Comparison of ENCODE assay signal across 13 cellular contexts in genomic region chr9:130110166-130110565, GRCh38. TPM values are rescaled to one million over a fixed set of nuclear protein-coding genes. Genes with fewer than 3 reads are reported as not detected.
A peak's percentile ranks its signal among the peaks of the same experiment; 100 is the strongest.
DNase-seq lines count a peak whose midpoint lies in the region; ATAC-seq and TF ChIP-seq lines count a peak whose summit lies in the region.
"Had no signal": no experiment of that assay in that cellular context is flagged by ENCODE, and none has a peak within 500 bp of the region (broad histone marks: within the 10 kb centered on the region; RNA-seq: fewer than 3 reads in every experiment).

No MANE protein-coding gene starts in this region.

- H3K9me3 Mint-ChIP-seq in immature natural killer cell: no peaks in the 10 kb centered on the region

- POLR2A ChIA-PET in A673 (lab: Charles Lee; ENCODE audit: low non-redundant PET): interaction anchor here (0.5 kb wide), 1 partner anchor 1090 kb away, joined by 9 read pairs; no protein-coding TSS in a partner anchor
- POLR2A ChIA-PET in HEK293T (lab: Yijun Ruan, JAX): no interaction called here

- BruUV-seq in A673 (replicated peaks; lab: Mats Ljungman, UMichigan): no TSS peak

- H3K36me3 Mint-ChIP-seq in immature natural killer cell: peaks cover 10 to 40% (median 23%) of the 10 kb centered on the region in 3 donors

- intact Hi-C loops in A673 (cut with micrococcal nuclease; ENCODE audit: unreplicated experiment): no loop called here

- no peaks in the 10 kb centered on the region for H3K27me3 ChIP-seq in A673 (replicated peaks; ENCODE audit: insufficient read depth, low read depth, low read length, poor library complexity)
- no peaks in the 10 kb centered on the region for H3K27me3 ChIP-seq in DND-41 (ENCODE audit: insufficient read depth, low read length, poor library complexity)
- no peaks in the 10 kb centered on the region for H3K27me3 ChIP-seq in WERI-Rb-1 (ENCODE audit: insufficient read depth, low read depth, severe bottlenecking)
- H3K27me3 ChIP-seq: pancreas, tibial artery had no signal

- peaks cover 0 to 2% (median 0%) of the 10 kb centered on the region in 3 donors for H3K27me3 Mint-ChIP-seq in immature natural killer cell (ENCODE audit: low read depth in 3 of 3)

- H3K4me2 ChIP-seq in DND-41 (ENCODE audit: insufficient read depth, low read length): no peak overlapping the region

- no peaks in the 10 kb centered on the region for H3K9me3 ChIP-seq in A673 (ENCODE audit: low read depth, low read length, poor library complexity, severe bottlenecking)
- no peaks in the 10 kb centered on the region for H3K9me3 ChIP-seq in DND-41 (ENCODE audit: insufficient read depth, low read length, severe bottlenecking)
- H3K9me3 ChIP-seq in WERI-Rb-1 (ENCODE audit: severe bottlenecking): no peaks in the 10 kb centered on the region
- H3K9me3 ChIP-seq: pancreas, tibial artery had no signal

- DNase-seq in A673 (ENCODE audit: low spot score) (no peak), DND-41 (no peak), WERI-Rb-1 (peak; percentile 54), immature natural killer cell (no peak), HEK293T (ENCODE audit: extremely low spot score) (no peak), HPDE6-E6E7 (ENCODE audit: extremely low spot score) (no peak)
- DNase-seq: pancreas, RPMI8226, tibial artery had no signal

- H3K4me1 Mint-ChIP-seq in immature natural killer cell: peaks cover 57 to 58% of the 10 kb centered on the region in 2 donors

- CTCF ChIA-PET in A673 (lab: Charles Lee) (interaction anchor here (1.2 kb wide), 1 partner anchor 126 kb away, joined by 3 read pairs; no protein-coding TSS in a partner anchor), HEK293T (lab: Yijun Ruan, JAX) (no interaction called here)

- H3K27ac ChIP-seq in A673 (ENCODE audit: low read depth, low read length, poor library complexity, severe bottlenecking) (no peak overlapping the region), DND-41 (ENCODE audit: low read length) (no peak overlapping the region), WERI-Rb-1 (peak overlapping the region; percentile 35; the same call in 1 of the 2 replicates)
- H3K27ac ChIP-seq: GM23248, pancreas, tibial artery, VCaP had no signal

- H4K20me1 ChIP-seq in DND-41 (ENCODE audit: insufficient read depth, low read length): peaks cover 5% of the 10 kb centered on the region; the same call in 1 of the 2 replicates

- no peak overlapping the region for H3K4me3 Mint-ChIP-seq in immature natural killer cell

- H3K4me3 ChIP-seq in A673 (ENCODE audit: low read depth, low read length, poor library complexity, severe bottlenecking) (no peak overlapping the region), DND-41 (ENCODE audit: low read depth in 1 of 2, low read length in 2 of 2) (no peak overlapping the region), WERI-Rb-1 (ENCODE audit: low read depth, low read length) (no peak overlapping the region)
- H3K4me3 ChIP-seq: GM23248, pancreas, tibial artery had no signal

- H3K4me1 ChIP-seq in A673 (ENCODE audit: insufficient read depth, low read length, poor library complexity, severe bottlenecking): no peaks in the 10 kb centered on the region
- H3K4me1 ChIP-seq in DND-41 (ENCODE audit: insufficient read depth, low read length): no peaks in the 10 kb centered on the region
- H3K4me1 ChIP-seq: pancreas, tibial artery had no signal

- H3K9ac ChIP-seq in DND-41 (ENCODE audit: low read depth, low read length): no peak overlapping the region
- H3K9ac ChIP-seq: GM23248 had no signal

- no peak overlapping the region for H2AFZ ChIP-seq in DND-41 (ENCODE audit: low read depth, low read length)
- H2AFZ ChIP-seq: GM23248 had no signal

- H3K27ac Mint-ChIP-seq in immature natural killer cell: peak overlapping the region in 5 of 6 donors; percentile 33 to 78 (median 48)

- no peak for ATAC-seq in DND-41 (ENCODE audit: insufficient read depth, low read depth)
- ATAC-seq in HG03432 (IDR thresholded peaks at IDR 0.05; ENCODE audit: unreplicated experiment): no peak
- no peak for ATAC-seq in HG03280 (IDR thresholded peaks at IDR 0.05; ENCODE audit: unreplicated experiment)
- ATAC-seq: pancreas had no signal

- H3K36me3 ChIP-seq in A673 (ENCODE audit: insufficient read depth, low read length, poor library complexity, severe bottlenecking) (peaks cover 19% of the 10 kb centered on the region), DND-41 (ENCODE audit: insufficient read depth, low read length) (peaks cover 45% of the 10 kb centered on the region), WERI-Rb-1 (peaks cover 30% of the 10 kb centered on the region)

- no peaks in the 10 kb centered on the region for H3K79me2 ChIP-seq in DND-41 (ENCODE audit: insufficient read depth, low read length)

- TF ChIP-seq CTCF in A673 (conservative IDR thresholded peaks at IDR 0.05; ENCODE audit: low read depth, low read length) (0 out of 2 replicates have a peak, but pooled peaks have one; percentile 19), DND-41 (IDR thresholded peaks at IDR 0.05; ENCODE audit: borderline replicate concordance, extremely low read depth, low read length, poor library complexity, severe bottlenecking) (peak; percentile 19), WERI-Rb-1 (IDR thresholded peaks at IDR 0.05; ENCODE audit: low read depth, low read length) (peak; percentile 79)

TF ChIP-seq in HEK293T, 16 proteins besides CTCF, POLR2A, EP300 and RAD21:
- TF ChIP-seq CTBP1 (IDR thresholded peaks at IDR 0.05; ENCODE audit: borderline replicate concordance) (no peak), L3MBTL2 (conservative IDR thresholded peaks at IDR 0.05) (no peak), ZNF384 (IDR thresholded peaks at IDR 0.05) (no peak), BHLHE40 (IDR thresholded peaks at IDR 0.05; ENCODE audit: borderline replicate concordance) (no peak), PKNOX1 (IDR thresholded peaks at IDR 0.05) (no peak)

RNA-seq across cellular contexts. Expression of gene GPR107, which starts 56.5 kb away (rescaled TPM):
- total RNA-seq in A673 (2021): 47.1 and 50.9 TPM in 2 replicates
- 1 to 10 TPM; 3.4 to 9.5 (median 5.9) TPM for polyA plus RNA-seq in immature natural killer cell

Comparison
In these comparisons a context has a peak if more than half of its experiments do, and no peak if none do; other contexts are left out.
1. CTCF ChIP-seq: peak in every context shown above with its lines; median percentile 79 in WERI-Rb-1; 19 in A673; 19 in DND-41.